2 cellular contexts compared by ENCODE assay signal in the genomic region with DNA sequence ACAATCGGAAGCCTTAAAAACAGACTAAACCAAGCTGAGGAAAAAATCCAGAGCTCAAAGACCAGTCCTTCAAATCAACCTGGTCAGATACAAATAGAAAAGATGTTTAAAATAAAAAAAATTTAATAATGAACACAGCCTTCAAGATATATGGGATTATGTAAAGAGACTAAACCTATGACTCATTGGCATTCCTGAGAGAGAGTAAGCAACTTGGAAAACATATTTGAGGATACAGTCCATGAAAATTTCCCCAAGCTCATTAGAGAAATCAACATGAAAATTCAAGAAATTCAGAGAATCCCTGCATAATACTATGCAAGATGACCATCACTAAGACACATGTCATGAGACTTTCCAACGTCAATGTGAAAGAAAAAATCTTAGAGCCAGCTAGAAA.
A peak's percentile ranks its signal among the peaks of the same experiment; 100 is the strongest.
TF ChIP-seq lines count a peak whose summit lies in the region.

No MANE protein-coding gene starts in this region.

TF ChIP-seq in A549, 52 proteins besides CTCF, POLR2A, EP300 and RAD21 (continued from another document):
- TF ChIP-seq, protein P1, sequence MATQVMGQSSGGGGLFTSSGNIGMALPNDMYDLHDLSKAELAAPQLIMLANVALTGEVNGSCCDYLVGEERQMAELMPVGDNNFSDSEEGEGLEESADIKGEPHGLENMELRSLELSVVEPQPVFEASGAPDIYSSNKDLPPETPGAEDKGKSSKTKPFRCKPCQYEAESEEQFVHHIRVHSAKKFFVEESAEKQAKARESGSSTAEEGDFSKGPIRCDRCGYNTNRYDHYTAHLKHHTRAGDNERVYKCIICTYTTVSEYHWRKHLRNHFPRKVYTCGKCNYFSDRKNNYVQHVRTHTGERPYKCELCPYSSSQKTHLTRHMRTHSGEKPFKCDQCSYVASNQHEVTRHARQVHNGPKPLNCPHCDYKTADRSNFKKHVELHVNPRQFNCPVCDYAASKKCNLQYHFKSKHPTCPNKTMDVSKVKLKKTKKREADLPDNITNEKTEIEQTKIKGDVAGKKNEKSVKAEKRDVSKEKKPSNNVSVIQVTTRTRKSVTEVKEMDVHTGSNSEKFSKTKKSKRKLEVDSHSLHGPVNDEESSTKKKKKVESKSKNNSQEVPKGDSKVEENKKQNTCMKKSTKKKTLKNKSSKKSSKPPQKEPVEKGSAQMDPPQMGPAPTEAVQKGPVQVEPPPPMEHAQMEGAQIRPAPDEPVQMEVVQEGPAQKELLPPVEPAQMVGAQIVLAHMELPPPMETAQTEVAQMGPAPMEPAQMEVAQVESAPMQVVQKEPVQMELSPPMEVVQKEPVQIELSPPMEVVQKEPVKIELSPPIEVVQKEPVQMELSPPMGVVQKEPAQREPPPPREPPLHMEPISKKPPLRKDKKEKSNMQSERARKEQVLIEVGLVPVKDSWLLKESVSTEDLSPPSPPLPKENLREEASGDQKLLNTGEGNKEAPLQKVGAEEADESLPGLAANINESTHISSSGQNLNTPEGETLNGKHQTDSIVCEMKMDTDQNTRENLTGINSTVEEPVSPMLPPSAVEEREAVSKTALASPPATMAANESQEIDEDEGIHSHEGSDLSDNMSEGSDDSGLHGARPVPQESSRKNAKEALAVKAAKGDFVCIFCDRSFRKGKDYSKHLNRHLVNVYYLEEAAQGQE (IDR thresholded peaks at IDR 0.05) = no peak
- no peak for TF ChIP-seq TFCP2L1 (CRISPR knock-in tag; IDR thresholded peaks at IDR 0.05)

TF ChIP-seq in IMR-90, 13 proteins besides CTCF, POLR2A, EP300 and RAD21 (continued from another document):
- peak; percentile 19; the same call in 1 of the 2 replicates for TF ChIP-seq FOS (IDR thresholded peaks at IDR 0.05; ENCODE audit: low read depth, low read length)
- TF ChIP-seq MAZ (IDR thresholded peaks at IDR 0.05; ENCODE audit: borderline replicate concordance, low read depth, low read length) = no peak
